ENCODE assay signal across 11 cellular contexts in genomic region chr18:41992066-41992465, GRCh38. TPM values are rescaled to one million over a fixed set of nuclear protein-coding genes. Genes with fewer than 3 reads are reported as not detected.
A peak's percentile ranks its signal among the peaks of the same experiment; 100 is the strongest.
DNase-seq lines count a peak whose midpoint lies in the region; ATAC-seq and TF ChIP-seq lines count a peak whose summit lies in the region.
"Had no signal": no experiment of that assay in that cellular context is flagged by ENCODE, and none has a peak within 500 bp of the region (broad histone marks: within the 10 kb centered on the region; RNA-seq: fewer than 3 reads in every experiment).

No MANE protein-coding gene starts in this region.

- H3K27me3 Mint-ChIP-seq in T-helper 17 cell, result no peaks in the 10 kb centered on the region

- H3K9me3 ChIP-seq in T-helper 17 cell (ENCODE audit: control insufficient read depth, low read length, poor library complexity, severe bottlenecking), result no peaks in the 10 kb centered on the region
- H3K9me3 ChIP-seq: BLaER1 treated with 17β-estradiol and CSF1 and Interleukin-3, amounts not matched to agents 10 nM and 100 nM had no signal

- peaks cover 3% of the 10 kb centered on the region for H3K4me1 Mint-ChIP-seq in T-helper 17 cell

- ATAC-seq in HG03135 (IDR thresholded peaks at IDR 0.05; ENCODE audit: unreplicated experiment) (peak; percentile 67), T-helper 17 cell (no peak)

- peak; percentile 1 for DNase-seq in GM03348 (ENCODE audit: low spot score)
- DNase-seq in GM20000 (ENCODE audit: low spot score), result peak; percentile 20
- peak; percentile 67 for DNase-seq in OCI-M1 (lab: John Stamatoyannopoulos, UW)
- no peak for DNase-seq in activated CD4-positive, alpha-beta T cell treated with anti-CD3 and anti-CD28 coated beads, Interleukin-2, amount 50 U/mL, for 48 hours
- no peak for DNase-seq in T-helper 17 cell
- no peak for DNase-seq in activated effector memory CD4-positive, alpha-beta T cell treated with anti-CD3 and anti-CD28 coated beads, Interleukin-2, amount 50 U/mL, for 16 hours
- no peak for DNase-seq in NCI-H2196 treated with DMSO at 0.1 percent for 48 hours (lab: John Stamatoyannopoulos, UW; ENCODE audit: unreplicated experiment)
- DNase-seq: activated naive CD4-positive, alpha-beta T cell treated with Interleukin-2 at 50 U/mL for 16 hours; T1000 had no signal

- H3K36me3 Mint-ChIP-seq in T-helper 17 cell (ENCODE audit: low read depth), result peaks cover 10% of the 10 kb centered on the region

- H3K27ac Mint-ChIP-seq in T-helper 17 cell, result no peak overlapping the region

- H3K4me3 Mint-ChIP-seq in T-helper 17 cell, result no peak overlapping the region

- no peak for TF ChIP-seq CTCF in GM20000 (IDR thresholded peaks at IDR 0.05; ENCODE audit: extremely low read depth, missing control alignments)

RNA-seq across cellular contexts. Expression of gene PIK3C3, which starts 37.0 kb away (rescaled TPM):
- total RNA-seq in T-helper 17 cell, result 10 to 100 TPM; 53.2 to 57.4 TPM

Comparison
In these comparisons a context has a peak if more than half of its experiments do, and no peak if none do; other contexts are left out.
1. DNase-seq: peak in GM03348 (single experiment), GM20000 (single experiment) and OCI-M1 (single experiment); none in activated CD4-positive, alpha-beta T cell treated with anti-CD3 and anti-CD28 coated beads, Interleukin-2, amount 50 U/mL, for 48 hours (0 of 2), T-helper 17 cell (0 of 3), activated effector memory CD4-positive, alpha-beta T cell treated with anti-CD3 and anti-CD28 coated beads, Interleukin-2, amount 50 U/mL, for 16 hours (single experiment) and NCI-H2196 treated with DMSO at 0.1 percent for 48 hours (single experiment).